ENCODE assay signal across 2 cellular contexts in genomic region chr6:2828629-2829028, GRCh38.
TF ChIP-seq lines count a peak whose summit lies in the region.

No MANE protein-coding gene starts in this region.

TF ChIP-seq in IMR-90, 13 proteins besides CTCF, POLR2A, EP300 and RAD21:
- TF ChIP-seq SMC3 (IDR thresholded peaks at IDR 0.05; ENCODE audit: low read depth, low read length) (no peak), CHD1 (IDR thresholded peaks at IDR 0.05; ENCODE audit: low read depth, low read length) (no peak), MXI1 (IDR thresholded peaks at IDR 0.05; ENCODE audit: borderline replicate concordance, low read depth, low read length) (no peak), MAZ (IDR thresholded peaks at IDR 0.05; ENCODE audit: borderline replicate concordance, low read depth, low read length) (no peak), BHLHE40 (IDR thresholded peaks at IDR 0.05; ENCODE audit: low read depth, low read length) (no peak), CEBPB (IDR thresholded peaks at IDR 0.05; ENCODE audit: low read depth, low read length) (peak; percentile 81)

TF ChIP-seq in H1, 55 proteins besides CTCF, POLR2A, EP300 and RAD21:
- TF ChIP-seq CEBPB (IDR thresholded peaks at IDR 0.05; ENCODE audit: low read depth, low read length) (peak; percentile 64), ASH2L (IDR thresholded peaks at IDR 0.05; ENCODE audit: low read length) (no peak)
